8 cellular contexts compared by ENCODE assay signal in genomic region chr16:68236804-68237242, GRCh38. TPM values are rescaled to one million over a fixed set of nuclear protein-coding genes. Genes with fewer than 3 reads are reported as not detected.
A peak's percentile ranks its signal among the peaks of the same experiment; 100 is the strongest.
DNase-seq lines count a peak whose midpoint lies in the region; ATAC-seq and TF ChIP-seq lines count a peak whose summit lies in the region.

No MANE protein-coding gene starts in this region.

- H3K9ac ChIP-seq in BLaER1 (peak overlapping the region; percentile 76), HUES64 (ENCODE audit: low read depth, low read length) (peak overlapping the region; percentile 70)

- H3K27ac ChIP-seq in BLaER1 (peak overlapping the region; percentile 84), HUES64 (ENCODE audit: low read depth, low read length) (peak overlapping the region; percentile 99)

- no peak for TF ChIP-seq CTCF in mucosa of descending colon (IDR thresholded peaks at IDR 0.05)

- DNase-seq in cerebellum (ENCODE audit: low spot score) (peak; percentile 46), mucosa of descending colon (peak in 2 of 3 donors; percentile 66 to 67), T-helper 9 cell (no peak)

- H3K9me3 ChIP-seq in BLaER1 (peaks cover 9% of the 10 kb centered on the region; the same call in 1 of the 2 replicates), HUES64 (ENCODE audit: insufficient read depth, low read depth, low read length) (no peaks in the 10 kb centered on the region), mucosa of descending colon (no peaks in the 10 kb centered on the region)

- H3K4me2 ChIP-seq in BLaER1: peak overlapping the region; percentile 94

- H3K4me1 ChIP-seq in BLaER1: peaks cover 57% of the 10 kb centered on the region
- H3K4me1 ChIP-seq in HUES64 (ENCODE audit: insufficient read depth, low read length): peaks cover 20% of the 10 kb centered on the region
- peaks cover 25% of the 10 kb centered on the region for H3K4me1 ChIP-seq in mucosa of descending colon (ENCODE audit: low read depth)

- ATAC-seq in mucosa of descending colon (no peak), HG03342 (IDR thresholded peaks at IDR 0.05; ENCODE audit: unreplicated experiment) (no peak), HG03135 (IDR thresholded peaks at IDR 0.05; ENCODE audit: unreplicated experiment) (no peak), HG02798 (IDR thresholded peaks at IDR 0.05; ENCODE audit: poor library complexity, unreplicated experiment) (no peak)

- H3K4me3 ChIP-seq in BLaER1 (peak overlapping the region; percentile 68), HUES64 (ENCODE audit: low read length) (peak overlapping the region; percentile 60), mucosa of descending colon (peak overlapping the region; percentile 21)

- H4K20me1 ChIP-seq in BLaER1: peaks cover 12% of the 10 kb centered on the region; the same call in 1 of the 2 replicates

- H3K36me3 ChIP-seq in BLaER1: peaks cover 4% of the 10 kb centered on the region
- peaks cover 15% of the 10 kb centered on the region for H3K36me3 ChIP-seq in HUES64 (ENCODE audit: insufficient read depth, low read length)
- peaks cover 3% of the 10 kb centered on the region for H3K36me3 ChIP-seq in mucosa of descending colon (ENCODE audit: low read depth)

- H3K27me3 ChIP-seq in BLaER1 (no peaks in the 10 kb centered on the region), HUES64 (ENCODE audit: insufficient read depth, low read length) (peaks cover 24% of the 10 kb centered on the region)

- 4% methylated on average over 21 of the region's 21 CpGs for WGBS in HUES64

- intact Hi-C loops in mucosa of descending colon (cut with DNase I, micrococcal nuclease): no loop called here

RNA-seq across cellular contexts. Expression of gene ESRP2, which starts 0.9 kb away (rescaled TPM):
- polyA plus RNA-seq in HUES64 (2013, experiment 1 of 2): 15.4 TPM
- 15.0 TPM for polyA plus RNA-seq in HUES64 (2013, experiment 2 of 2)
- not detected for total RNA-seq in cerebellum
- total RNA-seq in mucosa of descending colon: 100 to 1,000 TPM in 1 of 3 donors, 10 to 100 TPM in 2; 46.6 to 125 (median 94.5) TPM

RNA-seq across cellular contexts. Expression of gene PLA2G15, which starts 8.3 kb away (rescaled TPM):
- polyA plus RNA-seq in HUES64 (2013, experiment 1 of 2): 7.3 TPM
- 9.3 TPM for polyA plus RNA-seq in HUES64 (2013, experiment 2 of 2)
- total RNA-seq in cerebellum: 13.2 TPM
- total RNA-seq in mucosa of descending colon: 10 to 100 TPM; 13.2 to 14.2 (median 13.5) TPM

RNA-seq across cellular contexts. Expression of gene SLC7A6, which starts 27.5 kb away (rescaled TPM):
- 14.1 TPM for polyA plus RNA-seq in HUES64 (2013, experiment 1 of 2)
- polyA plus RNA-seq in HUES64 (2013, experiment 2 of 2): 14.7 TPM
- 26.7 TPM for total RNA-seq in cerebellum
- total RNA-seq in mucosa of descending colon: 10 to 100 TPM; 35.0 to 41.4 (median 37.2) TPM

Comparison
In these comparisons a context has a peak if more than half of its experiments do, and no peak if none do; other contexts are left out.
1. RNA of gene ESRP2, which starts 0.9 kb away (total RNA-seq): 46.6 to 125 TPM in mucosa of descending colon; not detected in cerebellum (single experiment); every median in the first group is over 10 times any median in the second.
2. Peak in every context shown above with its lines, with median percentiles within 50 percentile points of each other: H3K4me3 ChIP-seq.